ENCODE assay signal across 22 cellular contexts in the genomic region with DNA sequence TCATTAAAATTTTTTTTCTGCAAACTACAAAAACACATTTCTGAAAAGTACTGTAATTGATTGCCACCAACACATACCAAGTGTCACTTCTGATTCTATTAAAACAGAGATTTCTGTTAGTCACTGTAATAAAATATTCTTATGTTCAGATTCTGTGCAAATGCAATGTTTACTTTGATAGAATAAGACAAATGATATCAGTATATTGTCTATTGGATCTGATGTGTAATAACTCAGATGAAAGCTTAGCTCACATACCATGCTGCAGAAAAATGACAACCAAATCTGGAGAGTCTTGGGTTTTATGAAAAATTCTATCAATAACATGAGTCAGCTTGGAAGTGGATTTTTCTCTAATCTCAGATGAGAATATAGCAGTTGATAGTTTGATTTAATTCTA.
"Had no signal": no experiment of that assay in that cellular context is flagged by ENCODE, and none has a peak within 500 bp of the region (broad histone marks: within the 10 kb centered on the region; RNA-seq: fewer than 3 reads in every experiment).

No MANE protein-coding gene starts in this region.

- H3K4me3 ChIP-seq: esophagus squamous epithelium, left ventricle myocardium inferior, lower lobe of right lung, pancreas, psoas muscle, right lobe of liver, suprapubic skin, thyroid gland had no signal

- H3K9me3 Mint-ChIP-seq: dendritic cell treated with granulocyte-macrophage colony-stimulating factor and Interleukin-4, amounts not matched to agents 40 ng/mL and 50 ng/mL, for 4 days; memory B cell; stimulated activated effector memory CD8-positive, alpha-beta T cell treated with anti-CD3 and anti-CD28 coated beads, Interleukin-12 subunit alpha, Interleukin-12 subunit beta, amount 100 ng/mL, for 72 hours; type B pancreatic cell had no signal

- H3K27ac ChIP-seq: esophagus squamous epithelium, left ventricle myocardium inferior, lower lobe of right lung, pancreas, psoas muscle, right lobe of liver, suprapubic skin, thyroid gland had no signal

- H3K36me3 ChIP-seq: esophagus squamous epithelium, left ventricle myocardium inferior, lower lobe of right lung, pancreas, right lobe of liver, suprapubic skin, thyroid gland had no signal

- H3K9me3 ChIP-seq: esophagus squamous epithelium, left ventricle myocardium inferior, lower lobe of right lung, pancreas, psoas muscle, right lobe of liver, suprapubic skin, thyroid gland had no signal

- H3K27ac Mint-ChIP-seq: dendritic cell treated with granulocyte-macrophage colony-stimulating factor and Interleukin-4, amounts not matched to agents 40 ng/mL and 50 ng/mL, for 4 days; memory B cell; natural killer cell treated with Interleukin-12 subunit alpha and Interleukin-12 subunit beta and Interleukin-15 and Interleukin-18, amount 100 ng/mL, for 72 hours; stimulated activated effector memory CD8-positive, alpha-beta T cell treated with anti-CD3 and anti-CD28 coated beads, Interleukin-12 subunit alpha, Interleukin-12 subunit beta, amount 100 ng/mL, for 72 hours; type B pancreatic cell had no signal

- H3K4me1 ChIP-seq: esophagus squamous epithelium, lower lobe of right lung, pancreas, psoas muscle, right lobe of liver, suprapubic skin, thyroid gland had no signal

- H3K36me3 Mint-ChIP-seq: memory B cell; natural killer cell treated with Interleukin-12 subunit alpha and Interleukin-12 subunit beta and Interleukin-15 and Interleukin-18, amount 100 ng/mL, for 72 hours; stimulated activated effector memory CD8-positive, alpha-beta T cell treated with anti-CD3 and anti-CD28 coated beads, Interleukin-12 subunit alpha, Interleukin-12 subunit beta, amount 100 ng/mL, for 72 hours; type B pancreatic cell had no signal

- H3K27me3 Mint-ChIP-seq: dendritic cell treated with granulocyte-macrophage colony-stimulating factor and Interleukin-4, amounts not matched to agents 40 ng/mL and 50 ng/mL, for 4 days; memory B cell; natural killer cell treated with Interleukin-12 subunit alpha and Interleukin-12 subunit beta and Interleukin-15 and Interleukin-18, amount 100 ng/mL, for 72 hours; type B pancreatic cell had no signal

- H3K4me1 Mint-ChIP-seq: stimulated activated effector memory CD8-positive, alpha-beta T cell treated with anti-CD3 and anti-CD28 coated beads, Interleukin-12 subunit alpha, Interleukin-12 subunit beta, amount 100 ng/mL, for 72 hours had no signal

- DNase-seq: esophagus squamous epithelium; foreskin fibroblast; kidney; left cardiac atrium; left ventricle myocardium inferior; lower lobe of right lung; midbrain; occipital lobe; pancreas; psoas muscle; retina; right lobe of liver; stimulated activated CD4-positive, alpha-beta T cell treated with anti-CD3 and anti-CD28 coated beads, Interleukin-4, amount 100 ng/mL, for 1 hour; stimulated activated CD8-positive, alpha-beta memory T cell treated with anti-CD3 and anti-CD28 coated beads, Interleukin-4, amount 100 ng/mL, for 48 hours; stimulated activated naive CD8-positive, alpha-beta T cell treated with anti-CD3 and anti-CD28 coated beads, Interleukin-15, Interleukin-2, amounts not matched to agents 100 U/mL and 50 U/mL, for 24 hours; thyroid gland had no signal

- ATAC-seq: left cardiac atrium; lower lobe of right lung; natural killer cell treated with Interleukin-12 subunit alpha and Interleukin-12 subunit beta and Interleukin-15 and Interleukin-18, amount 100 ng/mL, for 72 hours; pancreas; psoas muscle; right lobe of liver; stimulated activated effector memory CD8-positive, alpha-beta T cell treated with anti-CD3 and anti-CD28 coated beads, Interleukin-12 subunit alpha, Interleukin-12 subunit beta, amount 100 ng/mL, for 72 hours; stimulated activated naive CD8-positive, alpha-beta T cell treated with anti-CD3 and anti-CD28 coated beads, Interleukin-15, Interleukin-2, amounts not matched to agents 100 U/mL and 50 U/mL, for 24 hours had no signal

- H3K27me3 ChIP-seq: esophagus squamous epithelium, pancreas, right lobe of liver, suprapubic skin, thyroid gland had no signal

- H3K4me3 Mint-ChIP-seq: dendritic cell treated with granulocyte-macrophage colony-stimulating factor and Interleukin-4, amounts not matched to agents 40 ng/mL and 50 ng/mL, for 4 days; memory B cell; type B pancreatic cell had no signal
